In genomic region chr9:121048618-121049017, GRCh38 we compare ENCODE assay signal across 2 cellular contexts.
TF ChIP-seq lines count a peak whose summit lies in the region.

No MANE protein-coding gene starts in this region.

TF ChIP-seq in GM23338, 12 proteins besides CTCF, POLR2A, EP300 and RAD21:
- TF ChIP-seq STAT1 (IDR thresholded peaks at IDR 0.05; ENCODE audit: unreplicated experiment), result no peak
- TF ChIP-seq POLR2AphosphoS5 (IDR thresholded peaks at IDR 0.05; ENCODE audit: low read depth), result no peak

TF ChIP-seq in HepG2, 621 proteins besides CTCF, POLR2A, EP300 and RAD21:
- TF ChIP-seq ZNF142 (CRISPR knock-in tag; IDR thresholded peaks at IDR 0.05) (no peak), SAP130 (CRISPR knock-in tag; IDR thresholded peaks at IDR 0.05; ENCODE audit: low read depth) (0 out of 2 replicates have a peak, but pooled peaks have one; percentile 6), ZNF614 (CRISPR knock-in tag; IDR thresholded peaks at IDR 0.05; ENCODE audit: borderline replicate concordance) (no peak), HOMEZ (CRISPR knock-in tag; IDR thresholded peaks at IDR 0.05; ENCODE audit: low read depth) (no peak), ELF3 (CRISPR knock-in tag; IDR thresholded peaks at IDR 0.05) (0 out of 2 replicates have a peak, but pooled peaks have one; percentile 2), FOXC1 (CRISPR knock-in tag; IDR thresholded peaks at IDR 0.05; ENCODE audit: borderline replicate concordance) (no peak), DMAP1 (CRISPR knock-in tag; IDR thresholded peaks at IDR 0.05) (no peak), SIX1 (CRISPR knock-in tag; IDR thresholded peaks at IDR 0.05; ENCODE audit: borderline replicate concordance) (peak; percentile 47; the same call in 1 of the 2 replicates), ZNF20 (CRISPR knock-in tag; IDR thresholded peaks at IDR 0.05) (no peak)
